In the genomic region with DNA sequence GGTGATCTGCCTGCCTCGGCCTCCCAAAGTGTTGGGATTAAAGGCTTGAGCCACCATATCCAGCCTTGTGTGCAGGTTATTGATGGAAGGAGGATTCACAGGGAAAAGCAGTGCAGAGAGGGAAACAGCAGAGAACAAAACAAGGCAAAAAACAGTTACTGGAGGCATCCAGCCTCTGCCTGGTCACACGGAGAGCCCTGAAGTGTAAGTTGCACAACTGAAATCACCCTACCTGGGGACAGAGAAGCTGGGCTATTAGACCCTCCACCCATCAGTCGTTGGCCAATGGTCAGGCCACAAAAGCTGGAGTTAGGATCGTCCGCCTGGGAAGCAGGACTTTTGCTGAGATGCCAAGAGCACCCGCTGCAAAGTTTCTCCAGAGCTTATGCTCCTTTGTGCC, we compare ENCODE assay signal across 14 cellular contexts. TPM values are rescaled to one million over a fixed set of nuclear protein-coding genes. Genes with fewer than 3 reads are reported as not detected.
A peak's percentile ranks its signal among the peaks of the same experiment; 100 is the strongest.
DNase-seq lines count a peak whose midpoint lies in the region; ATAC-seq and TF ChIP-seq lines count a peak whose summit lies in the region.
"Had no signal": no experiment of that assay in that cellular context is flagged by ENCODE, and none has a peak within 500 bp of the region (broad histone marks: within the 10 kb centered on the region; RNA-seq: fewer than 3 reads in every experiment).

No MANE protein-coding gene starts in this region.

- no peaks in the 10 kb centered on the region for H3K9me3 ChIP-seq in breast epithelium
- no peaks in the 10 kb centered on the region for H3K9me3 ChIP-seq in upper lobe of right lung
- H3K9me3 ChIP-seq in T-helper 17 cell (ENCODE audit: control insufficient read depth, low read length, poor library complexity, severe bottlenecking): no peaks in the 10 kb centered on the region
- H3K9me3 ChIP-seq: mucosa of descending colon had no signal

- H3K9me3 Mint-ChIP-seq in MCF 10A (ENCODE audit: unreplicated experiment) (no peaks in the 10 kb centered on the region), nephron progenitor cell (no peaks in the 10 kb centered on the region)
- H3K9me3 Mint-ChIP-seq: activated T-cell treated with anti-CD3 and anti-CD28 coated beads, Interleukin-2, amount 50 U/mL, for 72 hours had no signal

- no peaks in the 10 kb centered on the region for H3K4me1 ChIP-seq in breast epithelium
- H3K4me1 ChIP-seq in upper lobe of right lung: no peaks in the 10 kb centered on the region

- POLR2A ChIA-PET in MCF 10A (lab: Yijun Ruan, JAX): interaction anchor here (0.6 to 1.5 kb wide), 11 partner anchors 9 to 244 kb away, joined by 3 to 12 read pairs (median 3); a partner anchor contains a TSS

- no peak overlapping the region for H3K27ac Mint-ChIP-seq in MCF 10A (ENCODE audit: low read depth, unreplicated experiment)
- peak overlapping the region; percentile 98 for H3K27ac Mint-ChIP-seq in nephron progenitor cell
- no peak overlapping the region for H3K27ac Mint-ChIP-seq in T-helper 17 cell
- H3K27ac Mint-ChIP-seq: activated T-cell treated with anti-CD3 and anti-CD28 coated beads, Interleukin-2, amount 50 U/mL, for 72 hours had no signal

- H3K4me3 Mint-ChIP-seq in MCF 10A (ENCODE audit: unreplicated experiment) (no peak overlapping the region), nephron progenitor cell (peak overlapping the region; percentile 64), T-helper 17 cell (no peak overlapping the region)
- H3K4me3 Mint-ChIP-seq: activated T-cell treated with anti-CD3 and anti-CD28 coated beads, Interleukin-2, amount 50 U/mL, for 72 hours had no signal

- ATAC-seq in upper lobe of right lung (no peak), GM19328 (IDR thresholded peaks at IDR 0.05; ENCODE audit: unreplicated experiment) (no peak), HG02870 (IDR thresholded peaks at IDR 0.05; ENCODE audit: unreplicated experiment) (no peak), T-helper 17 cell (no peak)
- ATAC-seq: activated T-cell treated with anti-CD3 and anti-CD28 coated beads, Interleukin-2, amount 50 U/mL, for 72 hours; GM12878 had no signal

- no peak for TF ChIP-seq POLR2A in breast epithelium (IDR thresholded peaks at IDR 0.05)

- H3K4me1 Mint-ChIP-seq in MCF 10A (ENCODE audit: insufficient read depth, unreplicated experiment) (peaks cover 14% of the 10 kb centered on the region), nephron progenitor cell (peaks cover 28% of the 10 kb centered on the region), T-helper 17 cell (no peaks in the 10 kb centered on the region)

- no TSS peak for BruUV-seq in MCF 10A (replicated peaks; lab: Mats Ljungman, UMichigan)

- CTCF ChIA-PET in MCF 10A (lab: Yijun Ruan, JAX): interaction anchor here (0.6 to 0.9 kb wide), 3 partner anchors 80 to 555 kb away, joined by 3 to 4 read pairs (median 3); a partner anchor contains a TSS

- H3K27me3 ChIP-seq in breast epithelium (no peaks in the 10 kb centered on the region), upper lobe of right lung (no peaks in the 10 kb centered on the region)

- DNase-seq in breast epithelium (ENCODE audit: low spot score in 2 of 2): no peak
- no peak for DNase-seq in MCF 10A (ENCODE audit: unreplicated experiment)
- DNase-seq in fibroblast of villous mesenchyme (ENCODE audit: low read depth): no peak
- no peak for DNase-seq in nephron progenitor cell
- no peak for DNase-seq in upper lobe of right lung
- DNase-seq in T-helper 17 cell: no peak
- DNase-seq: activated T-cell treated with anti-CD3 and anti-CD28 coated beads, Interleukin-2, amount 50 U/mL, for 72 hours; NCI-H446 treated with DMSO at 0.1 percent for 48 hours; SHP77 treated with DMSO at 0.1 percent for 48 hours had no signal

- H3K27ac ChIP-seq in breast epithelium: peak overlapping the region; percentile 75 to 87
- H3K27ac ChIP-seq in upper lobe of right lung: peak overlapping the region; percentile 58
- H3K27ac ChIP-seq: 22Rv1 had no signal

- TF ChIP-seq CTCF in breast epithelium (IDR thresholded peaks at IDR 0.05) (no peak), MCF 10A (IDR thresholded peaks at IDR 0.05; ENCODE audit: unreplicated experiment) (no peak), fibroblast of villous mesenchyme (IDR thresholded peaks at IDR 0.05; ENCODE audit: insufficient read depth, low read depth, low read length) (no peak), nephron progenitor cell (IDR thresholded peaks at IDR 0.05) (no peak), upper lobe of right lung (IDR thresholded peaks at IDR 0.05) (no peak)

- H3K4me3 ChIP-seq in breast epithelium: peak overlapping the region in 2 of 3 donors; percentile 2 to 35
- H3K4me3 ChIP-seq in fibroblast of villous mesenchyme (ENCODE audit: low read depth, low read length): peak overlapping the region; percentile 51
- peak overlapping the region; percentile 23 for H3K4me3 ChIP-seq in upper lobe of right lung
- H3K4me3 ChIP-seq: GM12878, mucosa of descending colon had no signal

- peaks cover 6% of the 10 kb centered on the region for H3K36me3 Mint-ChIP-seq in MCF 10A (ENCODE audit: insufficient read depth, unreplicated experiment)
- no peaks in the 10 kb centered on the region for H3K36me3 Mint-ChIP-seq in nephron progenitor cell (ENCODE audit: low read depth)
- H3K36me3 Mint-ChIP-seq in T-helper 17 cell (ENCODE audit: low read depth): no peaks in the 10 kb centered on the region

- intact Hi-C loops in breast epithelium (cut with DNase I; ENCODE audit: low total_unique reads): no loop called here
- intact Hi-C loops in MCF 10A (cut with micrococcal nuclease): no loop called here
- intact Hi-C loops in upper lobe of right lung (cut with DNase I): no loop called here

- H3K27me3 Mint-ChIP-seq in MCF 10A (ENCODE audit: insufficient read depth, unreplicated experiment) (no peaks in the 10 kb centered on the region), nephron progenitor cell (ENCODE audit: low read depth, poor library complexity) (peaks cover 3% of the 10 kb centered on the region), T-helper 17 cell (peaks cover 30% of the 10 kb centered on the region)

- H3K36me3 ChIP-seq in breast epithelium (no peaks in the 10 kb centered on the region), upper lobe of right lung (no peaks in the 10 kb centered on the region)

RNA-seq across cellular contexts. Expression of a gene that starts 57.9 kb away (rescaled TPM):
- total RNA-seq in breast epithelium (under 1 TPM in 1 of 3 donors, not detected in 2; 0.29 TPM), MCF 10A (2022) (not detected in 2 replicates), fibroblast of villous mesenchyme (not detected in 2 replicates), upper lobe of right lung (0.75 TPM), T-helper 17 cell (not detected)
- total RNA-seq: activated T-cell treated with anti-CD3 and anti-CD28 coated beads, Interleukin-2, amount 50 U/mL, for 72 hours; GM12878 had no signal
